In the genomic region with DNA sequence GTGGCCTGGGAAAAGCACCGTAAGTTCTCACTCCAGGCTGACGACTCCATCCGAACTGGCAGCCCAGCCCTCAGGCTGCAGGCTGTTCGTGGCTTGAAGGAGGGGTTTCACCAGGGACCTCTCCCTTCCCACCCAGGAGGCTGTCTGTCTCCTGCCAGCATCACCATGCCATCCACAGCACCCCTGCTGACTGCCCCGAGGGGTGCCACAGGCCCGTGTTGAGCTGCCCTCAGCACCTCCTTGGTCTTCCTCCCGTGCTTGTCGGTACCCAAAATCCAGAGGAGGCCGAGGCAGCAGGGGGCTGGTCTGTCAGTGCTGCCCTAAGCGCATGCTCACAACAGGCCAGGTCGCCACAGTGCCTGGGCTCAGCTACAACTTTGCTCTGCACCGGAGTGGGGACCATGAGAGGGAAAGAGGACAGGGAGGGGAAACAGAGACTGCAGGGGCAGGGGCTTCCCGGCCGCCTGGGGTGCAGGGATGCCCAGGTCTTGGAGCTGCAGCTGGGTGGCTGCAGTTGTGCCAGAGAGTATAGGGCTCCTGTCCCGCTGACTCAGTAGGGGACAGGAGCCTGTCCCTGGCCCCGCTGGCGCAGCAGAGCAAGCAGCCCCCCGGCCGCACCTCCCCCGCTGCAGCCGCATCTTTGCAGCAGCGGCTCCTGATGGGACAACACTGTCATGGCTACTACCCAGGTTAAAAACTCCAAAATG, we compare ENCODE assay signal across 23 cellular contexts.
DNase-seq lines count a peak whose midpoint lies in the region; ATAC-seq and TF ChIP-seq lines count a peak whose summit lies in the region.
"Had no signal": no experiment of that assay in that cellular context is flagged by ENCODE, and none has a peak within 500 bp of the region (broad histone marks: within the 10 kb centered on the region; RNA-seq: fewer than 3 reads in every experiment).

No MANE protein-coding gene starts in this region.

- H3K4me1 Mint-ChIP-seq in stimulated activated effector memory CD8-positive, alpha-beta T cell treated with anti-CD3 and anti-CD28 coated beads, Interleukin-12 subunit alpha, Interleukin-12 subunit beta, amount 100 ng/mL, for 72 hours: no peaks in the 10 kb centered on the region
- H3K4me1 Mint-ChIP-seq: CD14-positive monocyte; CD8-positive, alpha-beta memory T cell had no signal

- no peaks in the 10 kb centered on the region for H4K20me1 ChIP-seq in SK-N-SH (ENCODE audit: insufficient read depth)

- no peak overlapping the region for H2BK5ac ChIP-seq in trophoblast cell (ENCODE audit: low read depth, low read length, poor library complexity)

- CTCF ChIA-PET in SK-N-SH (lab: Yijun Ruan, JAX): interaction anchor here (2.1 kb wide), 1 partner anchor 19 kb away, joined by 12 read pairs; no protein-coding TSS in a partner anchor

- H3K27me3 ChIP-seq in SK-N-SH (ENCODE audit: insufficient read depth) (no peaks in the 10 kb centered on the region), gastroesophageal sphincter (no peaks in the 10 kb centered on the region), trophoblast cell (ENCODE audit: insufficient read depth, low read length) (no peaks in the 10 kb centered on the region)
- H3K27me3 ChIP-seq: BE2C, SJCRH30 had no signal

- H3K9ac ChIP-seq in SK-N-SH (no peak overlapping the region), trophoblast cell (ENCODE audit: low read length) (no peak overlapping the region)

- POLR2A ChIA-PET in SK-N-SH (lab: Yijun Ruan, JAX): no interaction called here

- no peak overlapping the region for H2BK120ac ChIP-seq in trophoblast cell (ENCODE audit: insufficient read depth, low read length, poor library complexity)

- H2AK5ac ChIP-seq in trophoblast cell (ENCODE audit: low read length): no peak overlapping the region

- H3K4me1 ChIP-seq in SK-N-SH (ENCODE audit: control insufficient read depth in 1 of 2, insufficient read depth in 2 of 2, low read depth in 1 of 2, low read length in 1 of 2) (no peaks in the 10 kb centered on the region), gastroesophageal sphincter (no peaks in the 10 kb centered on the region), trophoblast cell (ENCODE audit: control insufficient read depth in 1 of 2, insufficient read depth in 2 of 2, low read length in 2 of 2) (no peaks in the 10 kb centered on the region)
- H3K4me1 ChIP-seq: BE2C, SJCRH30 had no signal

- H3K4me3 ChIP-seq in SK-N-SH (ENCODE audit: low read depth in 2 of 2, low read length in 1 of 2) (no peak overlapping the region), gastroesophageal sphincter (no peak overlapping the region), trophoblast cell (ENCODE audit: low read depth, low read length) (no peak overlapping the region)
- H3K4me3 ChIP-seq: SJCRH30 had no signal

- H3K27ac ChIP-seq in SK-N-SH (ENCODE audit: low read depth in 2 of 2, low read length in 1 of 2) (no peak overlapping the region), gastroesophageal sphincter (no peak overlapping the region), trophoblast cell (ENCODE audit: low read depth, low read length) (no peak overlapping the region)
- H3K27ac ChIP-seq: SJCRH30 had no signal

- TF ChIP-seq RAD21 in SK-N-SH (IDR thresholded peaks at IDR 0.05; ENCODE audit: low read length): no peak

- TF ChIP-seq POLR2A in gastroesophageal sphincter (IDR thresholded peaks at IDR 0.05): no peak

- H3K9me2 ChIP-seq in SK-N-SH: no peaks in the 10 kb centered on the region

- DNase-seq in SK-N-SH (peak; percentile 9), NCI-H2196 treated with DMSO at 0.1 percent for 48 hours (lab: John Stamatoyannopoulos, UW; ENCODE audit: unreplicated experiment) (no peak), trophoblast cell (no peak)
- DNase-seq in stimulated activated effector memory CD8-positive, alpha-beta T cell treated with anti-CD3 and anti-CD28 coated beads, Interleukin-12 subunit alpha, Interleukin-12 subunit beta, amount 100 ng/mL, for 72 hours (ENCODE audit: low spot score in 2 of 2): no peak
- DNase-seq: 8988T; ACHN; BE2C; CD8-positive, alpha-beta memory T cell; DMS 273 treated with DMSO at 0.1 percent for 48 hours; KBM-7; MV-4-11; NCI-H1105; NCI-H1694; NCI-H2081; NCI-H345; NCI-H510A treated with DMSO at 0.1 percent for 48 hours; NK-92 treated with Interleukin-12 subunit alpha and Interleukin-12 subunit beta, amount 100 ng/mL, for 24 hours; PC-3; SJCRH30 had no signal

- no peaks in the 10 kb centered on the region for H3K79me2 ChIP-seq in SK-N-SH (ENCODE audit: insufficient read depth)
- H3K79me2 ChIP-seq in trophoblast cell (ENCODE audit: control insufficient read depth, insufficient read depth, low read length, poor library complexity): no peaks in the 10 kb centered on the region

- no peak overlapping the region for H4K8ac ChIP-seq in trophoblast cell (ENCODE audit: low read depth, low read length)

- H3K36me3 ChIP-seq in SK-N-SH (replicated peaks in 1 of 2; ENCODE audit: control insufficient read depth in 1 of 2, insufficient read depth in 2 of 2, low read length in 1 of 2) (no peaks in the 10 kb centered on the region), gastroesophageal sphincter (no peaks in the 10 kb centered on the region), trophoblast cell (ENCODE audit: control insufficient read depth in 1 of 2, insufficient read depth in 2 of 2, low read length in 2 of 2) (no peaks in the 10 kb centered on the region)
- H3K36me3 ChIP-seq: BE2C, SJCRH30 had no signal

- no peaks in the 10 kb centered on the region for H3K9me3 ChIP-seq in SK-N-SH
- no peaks in the 10 kb centered on the region for H3K9me3 ChIP-seq in gastroesophageal sphincter
- H3K9me3 ChIP-seq in trophoblast cell (ENCODE audit: insufficient read depth, low read depth, low read length): no peaks in the 10 kb centered on the region
- H3K9me3 ChIP-seq: BE2C, SJCRH30 had no signal

- ATAC-seq in SK-N-SH treated with all-trans-retinoic acid at 6 μM for 48 hours: no peak
- ATAC-seq in gastroesophageal sphincter: peak; percentile 31
- peak; percentile 43 for ATAC-seq in stimulated activated effector memory CD8-positive, alpha-beta T cell treated with anti-CD3 and anti-CD28 coated beads, Interleukin-12 subunit alpha, Interleukin-12 subunit beta, amount 100 ng/mL, for 72 hours
- ATAC-seq in HG02623 (IDR thresholded peaks at IDR 0.05; ENCODE audit: unreplicated experiment): no peak
- ATAC-seq: PC-3 had no signal

- H3K4ac ChIP-seq in trophoblast cell (ENCODE audit: low read depth, low read length): no peak overlapping the region

- H2AFZ ChIP-seq in SK-N-SH (ENCODE audit: low read depth) (no peak overlapping the region), trophoblast cell (ENCODE audit: insufficient read depth, low read length, poor library complexity) (no peak overlapping the region)

- H3K9me3 Mint-ChIP-seq in stimulated activated effector memory CD8-positive, alpha-beta T cell treated with anti-CD3 and anti-CD28 coated beads, Interleukin-12 subunit alpha, Interleukin-12 subunit beta, amount 100 ng/mL, for 72 hours: no peaks in the 10 kb centered on the region

- H3K23ac ChIP-seq in trophoblast cell (ENCODE audit: low read length): no peak overlapping the region

- TF ChIP-seq CTCF in SK-N-SH (IDR thresholded peaks at IDR 0.05): no peak
- TF ChIP-seq CTCF in gastroesophageal sphincter (IDR thresholded peaks at IDR 0.05): no peak

- no peak overlapping the region for H4K91ac ChIP-seq in trophoblast cell (ENCODE audit: low read depth, low read length)

- 36% methylated on average over 15 of the region's 22 CpGs for WGBS in SK-N-SH (ENCODE audit: low lambda C conversion rate)
- 92 to 93% methylated on average over 6 to 9 of the region's 22 CpGs for WGBS in gastroesophageal sphincter (ENCODE audit: low coverage in 1 of 2), 2 donors
- no CpG with 5 or more reads among the region's 22 CpGs for WGBS in trophoblast cell (ENCODE audit: extremely low coverage, insufficient coverage, insufficient read length)

- no peak overlapping the region for H3K4me3 Mint-ChIP-seq in stimulated activated effector memory CD8-positive, alpha-beta T cell treated with anti-CD3 and anti-CD28 coated beads, Interleukin-12 subunit alpha, Interleukin-12 subunit beta, amount 100 ng/mL, for 72 hours
- H3K4me3 Mint-ChIP-seq: CD14-positive monocyte; CD8-positive, alpha-beta memory T cell had no signal

- no peaks in the 10 kb centered on the region for H3K79me1 ChIP-seq in trophoblast cell (ENCODE audit: low read length)

- H4K12ac ChIP-seq in trophoblast cell (ENCODE audit: low read depth, low read length): no peak overlapping the region

- no peaks in the 10 kb centered on the region for H3F3A ChIP-seq in SK-N-SH (replicated peaks; ENCODE audit: insufficient read depth)

- no peak overlapping the region for H3K18ac ChIP-seq in trophoblast cell (ENCODE audit: low read length)

- no peak overlapping the region for H2BK12ac ChIP-seq in trophoblast cell (ENCODE audit: low read length)

- no peak overlapping the region for H3K14ac ChIP-seq in trophoblast cell (ENCODE audit: low read length)

- H3K4me2 ChIP-seq in SK-N-SH (no peak overlapping the region), trophoblast cell (ENCODE audit: low read length) (no peak overlapping the region)

- no peaks in the 10 kb centered on the region for H3K36me3 Mint-ChIP-seq in stimulated activated effector memory CD8-positive, alpha-beta T cell treated with anti-CD3 and anti-CD28 coated beads, Interleukin-12 subunit alpha, Interleukin-12 subunit beta, amount 100 ng/mL, for 72 hours
- H3K36me3 Mint-ChIP-seq: CD14-positive monocyte; CD8-positive, alpha-beta memory T cell had no signal

- H3K27ac Mint-ChIP-seq in stimulated activated effector memory CD8-positive, alpha-beta T cell treated with anti-CD3 and anti-CD28 coated beads, Interleukin-12 subunit alpha, Interleukin-12 subunit beta, amount 100 ng/mL, for 72 hours: no peak overlapping the region
- H3K27ac Mint-ChIP-seq: CD8-positive, alpha-beta memory T cell had no signal

- TF ChIP-seq EP300 in SK-N-SH (IDR thresholded peaks at IDR 0.05; ENCODE audit: borderline replicate concordance in 1 of 2, low read depth in 1 of 2, low read length in 1 of 2) (no peak), gastroesophageal sphincter (IDR thresholded peaks at IDR 0.05) (no peak)

TF ChIP-seq in SK-N-SH, 30 proteins besides CTCF, POLR2A, EP300 and RAD21 (continues in another document):
- TF ChIP-seq FOSL2 (IDR thresholded peaks at IDR 0.05; ENCODE audit: borderline replicate concordance, low read depth) (no peak), RFX5 (IDR thresholded peaks at IDR 0.05; ENCODE audit: low read length) (no peak), FOXJ3 (CRISPR knock-in tag; IDR thresholded peaks at IDR 0.05) (no peak), POLR2AphosphoS5 (IDR thresholded peaks at IDR 0.05; ENCODE audit: low read depth, low read length) (no peak)

TF ChIP-seq in SK-N-SH treated with all-trans-retinoic acid at 6 μM for 48 hours, 23 proteins besides CTCF, POLR2A, EP300 and RAD21 (continues in another document):
- no peak for TF ChIP-seq OSR1 (CRISPR knock-in tag; IDR thresholded peaks at IDR 0.05)
- TF ChIP-seq ZFP3 (CRISPR knock-in tag; IDR thresholded peaks at IDR 0.05): no peak
- TF ChIP-seq BACH2 (CRISPR knock-in tag; IDR thresholded peaks at IDR 0.05; ENCODE audit: borderline replicate concordance): no peak
- no peak for TF ChIP-seq TOX (CRISPR knock-in tag; IDR thresholded peaks at IDR 0.05; ENCODE audit: borderline replicate concordance)

Comparison
In these comparisons a context has a peak if more than half of its experiments do, and no peak if none do; other contexts are left out.
1. ATAC-seq: peak in gastroesophageal sphincter (single experiment) and stimulated activated effector memory CD8-positive, alpha-beta T cell treated with anti-CD3 and anti-CD28 coated beads, Interleukin-12 subunit alpha, Interleukin-12 subunit beta, amount 100 ng/mL, for 72 hours (single experiment); none in SK-N-SH treated with all-trans-retinoic acid at 6 μM for 48 hours (single experiment) and HG02623 (single experiment).